Comparison of ENCODE assay signal across 1 cellular context in genomic region chr16:28616636-28617035, GRCh38.
TF ChIP-seq lines count a peak whose summit lies in the region.

No MANE protein-coding gene starts in this region.

TF ChIP-seq in H1, 55 proteins besides CTCF, POLR2A, EP300 and RAD21 (continued from another document):
- TF ChIP-seq BRCA1 (IDR thresholded peaks at IDR 0.05; ENCODE audit: low read depth, low read length) (no peak), CREB1 (IDR thresholded peaks at IDR 0.05) (no peak), RXRA (IDR thresholded peaks at IDR 0.05; ENCODE audit: insufficient read depth, low read depth, low read length) (no peak), E2F6 (IDR thresholded peaks at IDR 0.05) (no peak), MAFK (IDR thresholded peaks at IDR 0.05; ENCODE audit: low read depth, low read length) (no peak)
